In the genomic region with DNA sequence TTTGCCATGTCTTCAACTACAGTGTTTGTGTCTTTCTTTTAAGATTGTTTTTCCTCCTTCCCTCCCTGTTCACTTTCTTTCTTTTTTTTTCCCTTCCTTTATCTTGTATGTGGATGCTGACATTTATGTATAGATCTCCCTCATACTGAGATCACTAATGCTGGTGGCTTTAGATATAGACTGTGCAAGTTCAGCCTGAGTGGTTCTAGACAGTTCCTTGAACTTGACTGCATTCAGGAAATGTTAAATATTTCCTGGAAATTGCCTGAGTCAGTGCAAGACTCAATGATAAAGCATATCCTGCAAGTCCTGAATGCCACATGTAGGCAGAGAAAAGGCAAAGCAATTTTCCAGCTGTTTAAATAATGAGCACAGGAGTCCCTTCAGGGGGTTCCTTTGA, we compare ENCODE assay signal across 1 cellular context.
TF ChIP-seq lines count a peak whose summit lies in the region.

No MANE protein-coding gene starts in this region.

TF ChIP-seq in K562, 482 proteins besides CTCF, POLR2A, EP300 and RAD21 (continued from another document):
- TF ChIP-seq EWSR1 (IDR thresholded peaks at IDR 0.05; ENCODE audit: borderline replicate concordance, low read depth, partially characterized antibody) (no peak), ETV5 (CRISPR knock-in tag; IDR thresholded peaks at IDR 0.05; ENCODE audit: low read depth) (no peak), NR3C1 (CRISPR knock-in tag; IDR thresholded peaks at IDR 0.05) (no peak), PYGO2 (tag; IDR thresholded peaks at IDR 0.05) (no peak), ZNF316 (IDR thresholded peaks at IDR 0.05) (peak; percentile 81), RBM34 (IDR thresholded peaks at IDR 0.05; ENCODE audit: borderline replicate concordance, insufficient read depth, low read length) (no peak), U2AF2 (optimal IDR thresholded peaks at IDR 0.05; ENCODE audit: low read depth, low read length) (no peak), DMBX1 (CRISPR knock-in tag; IDR thresholded peaks at IDR 0.05; ENCODE audit: borderline replicate concordance) (no peak), TBL1XR1 (IDR thresholded peaks at IDR 0.05; ENCODE audit: low read length in 2 of 2) (peak in 1 of 2 experiments; percentile 70; a peak in 1 of 4 replicates), PHF20 (IDR thresholded peaks at IDR 0.05; ENCODE audit: partially characterized antibody) (no peak), ZNF445 (CRISPR knock-in tag; IDR thresholded peaks at IDR 0.05; ENCODE audit: low read depth) (no peak), MAFG (tag; conservative IDR thresholded peaks at IDR 0.05) (0 out of 2 replicates have a peak, but pooled peaks have one; percentile 49), ELF4 (CRISPR knock-in tag; IDR thresholded peaks at IDR 0.05) (no peak), ZNF384 (IDR thresholded peaks at IDR 0.05; ENCODE audit: low read depth, low read length) (peak; percentile 40; the same call in 1 of the 2 replicates), NCOA4 (IDR thresholded peaks at IDR 0.05; ENCODE audit: partially characterized antibody) (no peak), TFAM (CRISPR knock-in tag; conservative IDR thresholded peaks at IDR 0.05) (no peak), ZNF24 (IDR thresholded peaks at IDR 0.05) (no peak), TGIF2 (CRISPR knock-in tag; IDR thresholded peaks at IDR 0.05) (no peak), KLF16 (IDR thresholded peaks at IDR 0.05) (no peak), KAT2B (IDR thresholded peaks at IDR 0.05; ENCODE audit: low read depth, low read length) (no peak), CBFA2T3 (IDR thresholded peaks at IDR 0.05) (peak; percentile 89), ZNF354B (CRISPR knock-in tag; IDR thresholded peaks at IDR 0.05) (no peak), CBX2 (IDR thresholded peaks at IDR 0.05; ENCODE audit: insufficient read depth, low read length, poor library complexity, severe bottlenecking) (no peak), ZC3H11A (IDR thresholded peaks at IDR 0.05; ENCODE audit: low read depth, low read length) (no peak), ZNF589 (CRISPR knock-in tag; IDR thresholded peaks at IDR 0.05; ENCODE audit: low read depth) (peak; percentile 54; the same call in 1 of the 2 replicates)
- TF ChIP-seq, protein P1, sequence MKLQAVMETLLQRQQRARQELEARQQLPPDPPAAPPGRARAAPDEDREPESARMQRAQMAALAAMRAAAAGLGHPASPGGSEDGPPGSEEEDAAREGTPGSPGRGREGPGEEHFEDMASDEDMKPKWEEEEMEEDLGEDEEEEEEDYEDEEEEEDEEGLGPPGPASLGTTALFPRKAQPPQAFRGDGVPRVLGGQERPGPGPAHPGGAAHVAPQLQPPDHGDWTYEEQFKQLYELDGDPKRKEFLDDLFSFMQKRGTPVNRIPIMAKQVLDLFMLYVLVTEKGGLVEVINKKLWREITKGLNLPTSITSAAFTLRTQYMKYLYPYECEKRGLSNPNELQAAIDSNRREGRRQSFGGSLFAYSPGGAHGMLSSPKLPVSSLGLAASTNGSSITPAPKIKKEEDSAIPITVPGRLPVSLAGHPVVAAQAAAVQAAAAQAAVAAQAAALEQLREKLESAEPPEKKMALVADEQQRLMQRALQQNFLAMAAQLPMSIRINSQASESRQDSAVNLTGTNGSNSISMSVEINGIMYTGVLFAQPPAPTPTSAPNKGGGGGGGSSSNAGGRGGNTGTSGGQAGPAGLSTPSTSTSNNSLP (IDR thresholded peaks at IDR 0.05; ENCODE audit: borderline replicate concordance, low read depth, low read length) = peak; percentile 70; the same call in 1 of the 2 replicates
- TF ChIP-seq, protein P2, sequence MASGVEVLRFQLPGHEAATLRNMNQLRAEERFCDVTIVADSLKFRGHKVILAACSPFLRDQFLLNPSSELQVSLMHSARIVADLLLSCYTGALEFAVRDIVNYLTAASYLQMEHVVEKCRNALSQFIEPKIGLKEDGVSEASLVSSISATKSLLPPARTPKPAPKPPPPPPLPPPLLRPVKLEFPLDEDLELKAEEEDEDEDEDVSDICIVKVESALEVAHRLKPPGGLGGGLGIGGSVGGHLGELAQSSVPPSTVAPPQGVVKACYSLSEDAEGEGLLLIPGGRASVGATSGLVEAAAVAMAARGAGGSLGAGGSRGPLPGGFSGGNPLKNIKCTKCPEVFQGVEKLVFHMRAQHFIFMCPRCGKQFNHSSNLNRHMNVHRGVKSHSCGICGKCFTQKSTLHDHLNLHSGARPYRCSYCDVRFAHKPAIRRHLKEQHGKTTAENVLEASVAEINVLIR (CRISPR knock-in tag; IDR thresholded peaks at IDR 0.05) = no peak
